ENCODE assay signal across 23 cellular contexts in genomic region chr3:117441851-117442250, GRCh38.
DNase-seq lines count a peak whose midpoint lies in the region; ATAC-seq, FAIRE-seq and TF ChIP-seq lines count a peak whose summit lies in the region.
"Had no signal": no experiment of that assay in that cellular context is flagged by ENCODE, and none has a peak within 500 bp of the region (broad histone marks: within the 10 kb centered on the region; RNA-seq: fewer than 3 reads in every experiment).

No MANE protein-coding gene starts in this region.

- H3K9me3 Mint-ChIP-seq in WTC11 = no peaks in the 10 kb centered on the region
- H3K9me3 Mint-ChIP-seq: GM23338, IgD-negative memory B cell had no signal

- no peaks in the 10 kb centered on the region for H3K27me3 ChIP-seq in bronchial epithelial cell (ENCODE audit: control insufficient read depth, insufficient read depth, low read length)
- H3K27me3 ChIP-seq: BE2C had no signal

- H3K27ac Mint-ChIP-seq in WTC11 = no peak overlapping the region
- H3K27ac Mint-ChIP-seq: CD4-positive, CD25-positive, alpha-beta regulatory T cell; CD8-positive, alpha-beta memory T cell; GM23338; HFFc6; IgD-negative memory B cell had no signal

- no peak overlapping the region for H3K4me3 ChIP-seq in bronchial epithelial cell (ENCODE audit: low read depth, low read length)
- H3K4me3 ChIP-seq: GM23338 had no signal

- POLR2A ChIA-PET in WTC11 (lab: Charles Lee) = no interaction called here

- DNase-seq in NCI-H146 (lab: John Stamatoyannopoulos, UW) (peak; percentile 36), OCI-M1 (lab: John Stamatoyannopoulos, UW) (peak; percentile 29), bronchial epithelial cell (ENCODE audit: low read depth) (peak; percentile 51), pons (ENCODE audit: low spot score) (no peak), NCI-H82 (lab: John Stamatoyannopoulos, UW) (no peak), WTC11 (ENCODE audit: low spot score) (no peak)
- DNase-seq: ACHN; BE2C; C1 segment of cervical spinal cord; CD4-positive, CD25-positive, alpha-beta regulatory T cell; CD8-positive, alpha-beta memory T cell; COR-L47; DMS53; DND-41; HFFc6 had no signal

- CTCF ChIA-PET in WTC11 (lab: Charles Lee) = no interaction called here

- TF ChIP-seq CTCF in bronchial epithelial cell (IDR thresholded peaks at IDR 0.05; ENCODE audit: insufficient read depth, low read length, severe bottlenecking) (no peak), WTC11 (IDR thresholded peaks at IDR 0.05) (no peak)

- no peak for ATAC-seq in WTC11
- ATAC-seq: GM23338, HCT116 had no signal

- no peak for FAIRE-seq in bronchial epithelial cell (lab: Jason Lieb, UNC)
- FAIRE-seq: A204.1, G401.6, GM12891, H54, HTR-8/SVneo had no signal

- no peaks in the 10 kb centered on the region for H3K36me3 ChIP-seq in bronchial epithelial cell (ENCODE audit: control insufficient read depth, insufficient read depth, low read length)
- H3K36me3 ChIP-seq: BE2C had no signal

- H3K27me3 Mint-ChIP-seq in WTC11 (ENCODE audit: low read depth) = peaks cover 2% of the 10 kb centered on the region
- H3K27me3 Mint-ChIP-seq: CD4-positive, CD25-positive, alpha-beta regulatory T cell; CD8-positive, alpha-beta memory T cell; IgD-negative memory B cell had no signal

- no peak overlapping the region for H3K4me3 Mint-ChIP-seq in WTC11
- H3K4me3 Mint-ChIP-seq: CD4-positive, CD25-positive, alpha-beta regulatory T cell; CD8-positive, alpha-beta memory T cell; GM23338; HFFc6; IgD-negative memory B cell had no signal

- no peaks in the 10 kb centered on the region for H3K36me3 Mint-ChIP-seq in WTC11
- H3K36me3 Mint-ChIP-seq: CD4-positive, CD25-positive, alpha-beta regulatory T cell; CD8-positive, alpha-beta memory T cell had no signal

- H3K4me1 Mint-ChIP-seq in WTC11 = peaks cover 33% of the 10 kb centered on the region
- H3K4me1 Mint-ChIP-seq: CD4-positive, CD25-positive, alpha-beta regulatory T cell; CD8-positive, alpha-beta memory T cell; IgD-negative memory B cell had no signal

TF ChIP-seq in WTC11, 78 proteins besides CTCF, POLR2A, EP300 and RAD21 (continues in another document):
- TF ChIP-seq NFYB (CRISPR knock-in tag; conservative IDR thresholded peaks at IDR 0.05; ENCODE audit: low read depth) = no peak
- no peak for TF ChIP-seq GRHL2 (CRISPR knock-in tag; IDR thresholded peaks at IDR 0.05; ENCODE audit: insufficient replicate concordance, severe bottlenecking)
- no peak for TF ChIP-seq SMAD3 (CRISPR knock-in tag; IDR thresholded peaks at IDR 0.05; ENCODE audit: borderline replicate concordance)
- TF ChIP-seq ATF6 (CRISPR knock-in tag; IDR thresholded peaks at IDR 0.05) = no peak
- TF ChIP-seq CREM (CRISPR knock-in tag; IDR thresholded peaks at IDR 0.05) = no peak
- no peak for TF ChIP-seq USF1 (CRISPR knock-in tag; IDR thresholded peaks at IDR 0.05)
- TF ChIP-seq E2F4 (CRISPR knock-in tag; IDR thresholded peaks at IDR 0.05; ENCODE audit: borderline replicate concordance, low read depth) = no peak
- no peak for TF ChIP-seq GABPB1 (CRISPR knock-in tag; IDR thresholded peaks at IDR 0.05)
- TF ChIP-seq KAT7 (CRISPR knock-in tag; IDR thresholded peaks at IDR 0.05; ENCODE audit: borderline replicate concordance) = no peak
- no peak for TF ChIP-seq FOXP4 (CRISPR knock-in tag; IDR thresholded peaks at IDR 0.05)
- no peak for TF ChIP-seq ZNF121 (CRISPR knock-in tag; IDR thresholded peaks at IDR 0.05)
- no peak for TF ChIP-seq ZNF396 (CRISPR knock-in tag; IDR thresholded peaks at IDR 0.05; ENCODE audit: borderline replicate concordance)
- no peak for TF ChIP-seq ARID4B (CRISPR knock-in tag; IDR thresholded peaks at IDR 0.05; ENCODE audit: borderline replicate concordance)
- TF ChIP-seq ETV6 (CRISPR knock-in tag; IDR thresholded peaks at IDR 0.05) = no peak
- TF ChIP-seq ZBTB21 (CRISPR knock-in tag; IDR thresholded peaks at IDR 0.05; ENCODE audit: borderline replicate concordance) = no peak
- no peak for TF ChIP-seq NR2C2 (CRISPR knock-in tag; IDR thresholded peaks at IDR 0.05)

Comparison
In these comparisons a context has a peak if more than half of its experiments do, and no peak if none do; other contexts are left out.
1. DNase-seq: peak in NCI-H146 (single experiment), OCI-M1 (single experiment) and bronchial epithelial cell (single experiment); none in pons (single experiment), NCI-H82 (single experiment) and WTC11 (single experiment).